ENCODE assay signal across 25 cellular contexts in genomic region chr12:80834724-80835123, GRCh38.
"Had no signal": no experiment of that assay in that cellular context is flagged by ENCODE, and none has a peak within 500 bp of the region (broad histone marks: within the 10 kb centered on the region; RNA-seq: fewer than 3 reads in every experiment).

No MANE protein-coding gene starts in this region.

- H3K4me3 ChIP-seq: pancreas, prostate gland, right lobe of liver, sigmoid colon, stomach, thoracic aorta, thyroid gland, tibial nerve, upper lobe of left lung, vagina had no signal

- H3K36me3 ChIP-seq: pancreas, prostate gland, right lobe of liver, sigmoid colon, stomach, thoracic aorta, thyroid gland, tibial nerve, upper lobe of left lung, vagina had no signal

- ATAC-seq: natural killer cell treated with Interleukin-12 subunit alpha and Interleukin-12 subunit beta and Interleukin-15 and Interleukin-18, amount 100 ng/mL, for 72 hours; pancreas; right cardiac atrium; right lobe of liver; stimulated activated effector memory CD8-positive, alpha-beta T cell treated with anti-CD3 and anti-CD28 coated beads, Interleukin-12 subunit alpha, Interleukin-12 subunit beta, amount 100 ng/mL, for 72 hours; stimulated activated naive B cell treated with anti-CD40 and anti-IgM and Interleukin-4, amounts not matched to agents 10 μg/mL and 1 μg/mL and 100 μg/mL, for 72 hours had no signal

- H3K4me1 ChIP-seq: pancreas, prostate gland had no signal

- DNase-seq: nephron progenitor cell; nucleus accumbens; pancreas; retina; right cardiac atrium; right lobe of liver; sigmoid colon; small intestine; stimulated activated CD4-positive, alpha-beta T cell treated with anti-CD3 and anti-CD28 coated beads, Interleukin-15, amount 100 ng/mL, for 24 hours; stimulated activated CD4-positive, alpha-beta T cell treated with anti-CD3 and anti-CD28 coated beads, Interleukin-2, amount 100 ng/mL, for 24 hours; stimulated activated CD4-positive, alpha-beta T cell treated with anti-CD3 and anti-CD28 coated beads, Interleukin-2, amount 100 ng/mL, for 48 hours; stimulated activated CD4-positive, alpha-beta T cell treated with anti-CD3 and anti-CD28 coated beads, Interleukin-4, amount 100 ng/mL, for 24 hours; stimulated activated naive B cell treated with anti-CD40 and anti-IgM and Interleukin-4, amounts not matched to agents 10 μg/mL and 1 μg/mL and 100 μg/mL, for 72 hours; stimulated activated naive CD4-positive, alpha-beta T cell treated with Interleukin-2 at 50 U/mL for 16 hours; stomach; thyroid gland; trophoblast cell; upper lobe of left lung had no signal

- H3K27ac ChIP-seq: neutrophil, pancreas, prostate gland, right lobe of liver, sigmoid colon, stomach, thoracic aorta, thyroid gland, tibial nerve, upper lobe of left lung, vagina had no signal

- H3K27me3 ChIP-seq: neutrophil, pancreas, right lobe of liver, sigmoid colon, stomach, thyroid gland, tibial nerve, upper lobe of left lung, vagina had no signal
